Comparison of ENCODE assay signal across 28 cellular contexts in genomic region chr20:39890697-39891096, GRCh38.
A peak's percentile ranks its signal among the peaks of the same experiment; 100 is the strongest.
DNase-seq lines count a peak whose midpoint lies in the region; ATAC-seq, FAIRE-seq and TF ChIP-seq lines count a peak whose summit lies in the region.
"Had no signal": no experiment of that assay in that cellular context is flagged by ENCODE, and none has a peak within 500 bp of the region (broad histone marks: within the 10 kb centered on the region; RNA-seq: fewer than 3 reads in every experiment).

No MANE protein-coding gene starts in this region.

- H3K36me3 ChIP-seq in HepG2 (replicated peaks in 1 of 2; ENCODE audit: control insufficient read depth in 1 of 2, insufficient read depth in 2 of 2, low read length in 2 of 2) (no peaks in the 10 kb centered on the region), right lobe of liver (no peaks in the 10 kb centered on the region)
- H3K36me3 ChIP-seq: BE2C, BLaER1 had no signal

- H3K4me1 ChIP-seq in HepG2 (ENCODE audit: insufficient read depth, low read length) = no peaks in the 10 kb centered on the region
- peaks cover 0 to 34% (median 3%) of the 10 kb centered on the region in 4 donors for H3K4me1 ChIP-seq in right lobe of liver
- H3K4me1 ChIP-seq: BE2C had no signal

- H3K4me1 Mint-ChIP-seq in progenitor cell of endocrine pancreas (ENCODE audit: low read depth) = no peaks in the 10 kb centered on the region
- H3K4me1 Mint-ChIP-seq in activated CD4-positive, alpha-beta T cell treated with anti-CD3 and anti-CD28 coated beads for 36 hours = no peaks in the 10 kb centered on the region
- H3K4me1 Mint-ChIP-seq: CD4-positive, alpha-beta memory T cell; CD4-positive, CD25-positive, alpha-beta regulatory T cell; CD8-positive, alpha-beta memory T cell had no signal

- DNase-seq in kidney tubule cell (ENCODE audit: low spot score) (peak; percentile 26), HepG2 (ENCODE audit: low spot score) (no peak), right lobe of liver (peak in 1 of 3 donors; percentile 47), coronary artery (ENCODE audit: low spot score) (no peak), progenitor cell of endocrine pancreas (ENCODE audit: low spot score, unreplicated experiment) (no peak)
- DNase-seq in activated CD4-positive, alpha-beta T cell treated with anti-CD3 and anti-CD28 coated beads for 36 hours = no peak
- DNase-seq: 8988T; ACHN; BE2C; C1 segment of cervical spinal cord; CD4-positive, alpha-beta memory T cell; CD4-positive, CD25-positive, alpha-beta regulatory T cell; CD8-positive, alpha-beta memory T cell; COR-L47; DMS 273 treated with DMSO at 0.1 percent for 48 hours; DMS153; DMS53; DMS79; DND-41; EL; GDM1 had no signal

- H3K79me2 ChIP-seq in HepG2 (ENCODE audit: insufficient read depth, low read length) = no peaks in the 10 kb centered on the region

- intact Hi-C loops in HepG2 (cut with micrococcal nuclease; ENCODE audit: unreplicated experiment) (no loop called here), right lobe of liver (cut with DNase I) (loop anchor here (10.0 kb wide), 1 partner anchor 94 kb away; no protein-coding TSS in a partner anchor)
- intact Hi-C loops in activated CD4-positive, alpha-beta T cell treated with anti-CD3 and anti-CD28 coated beads for 36 hours (cut with DNase I, micrococcal nuclease) = no loop called here

- CTCF ChIA-PET in HepG2 (lab: Yijun Ruan, JAX; ENCODE audit: low intra/inter-chr PET ratio, low total read pairs) = no interaction called here
- CTCF ChIA-PET in activated CD4-positive, alpha-beta T cell treated with anti-CD3 and anti-CD28 coated beads for 36 hours (lab: Charles Lee) = interaction anchor here (0.7 kb wide), 1 partner anchor 507 kb away, joined by 3 read pairs; no protein-coding TSS in a partner anchor

- H3K9me3 Mint-ChIP-seq in progenitor cell of endocrine pancreas (ENCODE audit: low read depth) = no peaks in the 10 kb centered on the region
- no peaks in the 10 kb centered on the region for H3K9me3 Mint-ChIP-seq in activated CD4-positive, alpha-beta T cell treated with anti-CD3 and anti-CD28 coated beads for 36 hours (ENCODE audit: low read depth)
- H3K9me3 Mint-ChIP-seq: CD14-positive monocyte had no signal

- in situ Hi-C loops in HepG2 (cut with HindIII; ENCODE audit: extremely low pct_ligation_motif_present, low pct_unique_long_range_greater_than_20kb) = no loop called here

- no peaks in the 10 kb centered on the region for H3K27me3 Mint-ChIP-seq in progenitor cell of endocrine pancreas
- peaks cover 10% of the 10 kb centered on the region for H3K27me3 Mint-ChIP-seq in activated CD4-positive, alpha-beta T cell treated with anti-CD3 and anti-CD28 coated beads for 36 hours
- H3K27me3 Mint-ChIP-seq: CD4-positive, alpha-beta memory T cell; CD8-positive, alpha-beta memory T cell had no signal

- WGBS in HepG2 (ENCODE audit: low lambda C conversion rate) = 48% methylated on average over 1 of the region's 1 CpG
- 40% methylated on average over 1 of the region's 1 CpG for WGBS in right lobe of liver (ENCODE audit: insufficient coverage, low coverage, low lambda C conversion rate, missing lambda C conversion rate)

- no peak overlapping the region for H3K27ac Mint-ChIP-seq in progenitor cell of endocrine pancreas
- H3K27ac Mint-ChIP-seq in activated CD4-positive, alpha-beta T cell treated with anti-CD3 and anti-CD28 coated beads for 36 hours = no peak overlapping the region
- H3K27ac Mint-ChIP-seq: CD14-positive monocyte; CD4-positive, alpha-beta memory T cell; CD4-positive, CD25-positive, alpha-beta regulatory T cell had no signal

- POLR2A ChIA-PET in HepG2 (lab: Yijun Ruan, JAX) = no interaction called here
- POLR2A ChIA-PET in activated CD4-positive, alpha-beta T cell treated with anti-CD3 and anti-CD28 coated beads for 36 hours (lab: Charles Lee) = no interaction called here

- H3K27ac ChIP-seq in HepG2 (ENCODE audit: extremely low read length, insufficient read depth, low read length) (no peak overlapping the region), right lobe of liver (peak overlapping the region in 2 of 3 donors; percentile 34 to 67), coronary artery (no peak overlapping the region)
- H3K27ac ChIP-seq: BLaER1 had no signal

- peaks cover 97% of the 10 kb centered on the region for H3K9me3 ChIP-seq in HepG2 (ENCODE audit: low read length)
- H3K9me3 ChIP-seq in right lobe of liver = no peaks in the 10 kb centered on the region
- H3K9me3 ChIP-seq: BE2C, BLaER1 had no signal

- no peak for TF ChIP-seq RAD21 in HepG2 (CRISPR knock-in tag; IDR thresholded peaks at IDR 0.05)

- ATAC-seq in HepG2 (no peak), right lobe of liver (peak; percentile 79 to 88 (median 82))
- ATAC-seq in activated CD4-positive, alpha-beta T cell treated with anti-CD3 and anti-CD28 coated beads for 36 hours = no peak
- ATAC-seq: GM12878 had no signal

- H3K27me3 ChIP-seq in HepG2 (ENCODE audit: control insufficient read depth in 1 of 2, insufficient read depth in 2 of 2, low read length in 2 of 2) (no peaks in the 10 kb centered on the region), right lobe of liver (no peaks in the 10 kb centered on the region)
- H3K27me3 ChIP-seq: BE2C, BLaER1 had no signal

- H3K4me3 ChIP-seq in HepG2 (replicated peaks in 1 of 3; ENCODE audit: insufficient read depth in 1 of 3, low read depth in 2 of 3, low read length in 3 of 3) = no peak overlapping the region
- H3K4me3 ChIP-seq in right lobe of liver = peak overlapping the region in 1 of 3 donors; percentile 8
- H3K4me3 ChIP-seq in coronary artery = no peak overlapping the region
- H3K4me3 ChIP-seq: BLaER1, GM12878 had no signal

- FAIRE-seq in HepG2 (lab: Jason Lieb, UNC) = no peak
- FAIRE-seq: A204.1, GM12878, GM12892, GM18507, GM19239 had no signal

- no peak overlapping the region for H3K4me2 ChIP-seq in HepG2 (ENCODE audit: low read depth, low read length)
- H3K4me2 ChIP-seq: BLaER1 had no signal

- H4K20me1 ChIP-seq in HepG2 (ENCODE audit: insufficient read depth, low read length) = no peaks in the 10 kb centered on the region
- H4K20me1 ChIP-seq: BLaER1 had no signal

- no peak overlapping the region for H3K4me3 Mint-ChIP-seq in progenitor cell of endocrine pancreas (ENCODE audit: low read depth)
- H3K4me3 Mint-ChIP-seq in activated CD4-positive, alpha-beta T cell treated with anti-CD3 and anti-CD28 coated beads for 36 hours = no peak overlapping the region
- H3K4me3 Mint-ChIP-seq: CD14-positive monocyte; CD4-positive, alpha-beta memory T cell; CD4-positive, CD25-positive, alpha-beta regulatory T cell; CD8-positive, alpha-beta memory T cell had no signal

- TF ChIP-seq POLR2A in HepG2 (IDR thresholded peaks at IDR 0.05; ENCODE audit: insufficient read depth in 1 of 2, low read depth in 2 of 2, low read length in 2 of 2) (no peak), right lobe of liver (IDR thresholded peaks at IDR 0.05) (no peak)

- no peak overlapping the region for H3K9ac ChIP-seq in HepG2 (ENCODE audit: insufficient read depth, low read depth, low read length)
- H3K9ac ChIP-seq: BLaER1 had no signal

- no TSS peak for BruUV-seq in HepG2 (replicated peaks; lab: Mats Ljungman, UMichigan)

- TF ChIP-seq CTCF in HepG2 (CRISPR knock-in tag; IDR thresholded peaks at IDR 0.05) (no peak), right lobe of liver (IDR thresholded peaks at IDR 0.05) (no peak), coronary artery (IDR thresholded peaks at IDR 0.05) (no peak), progenitor cell of endocrine pancreas (IDR thresholded peaks at IDR 0.05; ENCODE audit: unreplicated experiment) (no peak)

- H2AFZ ChIP-seq in HepG2 (ENCODE audit: low read length) = no peak overlapping the region

- no peaks in the 10 kb centered on the region for H3K36me3 Mint-ChIP-seq in progenitor cell of endocrine pancreas (ENCODE audit: insufficient read depth)
- no peaks in the 10 kb centered on the region for H3K36me3 Mint-ChIP-seq in activated CD4-positive, alpha-beta T cell treated with anti-CD3 and anti-CD28 coated beads for 36 hours (ENCODE audit: low read depth)
- H3K36me3 Mint-ChIP-seq: CD14-positive monocyte; CD4-positive, alpha-beta memory T cell; CD4-positive, CD25-positive, alpha-beta regulatory T cell; CD8-positive, alpha-beta memory T cell had no signal

- TF ChIP-seq EP300 in HepG2 (IDR thresholded peaks at IDR 0.05; ENCODE audit: low read depth in 2 of 2, low read length in 2 of 2) (no peak), HepG2 (CRISPR knock-in tag; IDR thresholded peaks at IDR 0.05; ENCODE audit: borderline replicate concordance) (no peak)

TF ChIP-seq in HepG2, 621 proteins besides CTCF, POLR2A, EP300 and RAD21:
- peak; percentile 56; the same call in 1 of the 2 replicates for TF ChIP-seq CEBPB (IDR thresholded peaks at IDR 0.05; ENCODE audit: borderline replicate concordance, low read depth, low read length)
- TF ChIP-seq ZFP91 (CRISPR knock-in tag; IDR thresholded peaks at IDR 0.05; ENCODE audit: borderline replicate concordance) = no peak
- TF ChIP-seq, protein P1, sequence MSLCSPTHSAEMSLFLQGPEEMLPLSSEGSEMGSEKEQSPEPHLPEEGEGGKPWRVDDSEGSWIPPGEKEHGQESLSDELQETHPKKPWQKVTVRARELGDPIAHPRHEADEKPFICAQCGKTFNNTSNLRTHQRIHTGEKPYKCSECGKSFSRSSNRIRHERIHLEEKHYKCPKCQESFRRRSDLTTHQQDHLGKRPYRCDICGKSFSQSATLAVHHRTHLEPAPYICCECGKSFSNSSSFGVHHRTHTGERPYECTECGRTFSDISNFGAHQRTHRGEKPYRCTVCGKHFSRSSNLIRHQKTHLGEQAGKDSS (CRISPR knock-in tag; IDR thresholded peaks at IDR 0.05; ENCODE audit: borderline replicate concordance, low read depth) = no peak
- no peak for TF ChIP-seq MED13 (CRISPR knock-in tag; IDR thresholded peaks at IDR 0.05)
- TF ChIP-seq KDM2A (CRISPR knock-in tag; IDR thresholded peaks at IDR 0.05; ENCODE audit: borderline replicate concordance, low read depth) = no peak

Comparison
In these comparisons a context has a peak if more than half of its experiments do, and no peak if none do; other contexts are left out.
1. ATAC-seq: peak in right lobe of liver (4 of 4); none in HepG2 (single experiment) and activated CD4-positive, alpha-beta T cell treated with anti-CD3 and anti-CD28 coated beads for 36 hours (single experiment).
2. H3K27ac ChIP-seq: peak in right lobe of liver (2 of 3); none in HepG2 (single experiment) and coronary artery (0 of 2).
3. intact Hi-C loops: an anchor here in right lobe of liver (10.0 kb wide); none called in HepG2 and activated CD4-positive, alpha-beta T cell treated with anti-CD3 and anti-CD28 coated beads for 36 hours.